ENCODE assay signal across 20 cellular contexts in the genomic region with DNA sequence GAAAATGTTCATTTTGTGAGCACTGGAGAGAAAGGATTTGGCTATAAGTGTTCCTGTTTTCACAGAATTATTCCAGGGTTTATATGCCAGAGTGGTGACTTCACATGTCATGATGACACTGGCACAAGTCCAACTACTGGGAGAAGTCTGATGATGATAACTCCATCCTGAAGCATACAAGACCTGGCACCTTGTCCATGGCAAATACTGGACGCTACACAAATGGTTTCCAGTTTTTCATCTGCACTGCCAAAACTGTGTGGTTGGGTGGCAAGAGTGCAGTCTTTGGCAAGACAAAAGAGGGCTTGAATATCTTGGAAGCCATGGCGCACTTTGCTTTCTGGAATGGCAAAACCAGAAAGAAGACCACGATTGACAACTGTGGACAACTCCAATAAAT.
DNase-seq lines count a peak whose midpoint lies in the region; ATAC-seq and TF ChIP-seq lines count a peak whose summit lies in the region.
"Had no signal": no experiment of that assay in that cellular context is flagged by ENCODE, and none has a peak within 500 bp of the region (broad histone marks: within the 10 kb centered on the region; RNA-seq: fewer than 3 reads in every experiment).

No MANE protein-coding gene starts in this region.

- H2BK12ac ChIP-seq in mesenchymal stem cell (ENCODE audit: low read length in 2 of 2): peak overlapping the region in 1 of 2 experiments; percentile 37

- no peaks in the 10 kb centered on the region for H3K27me3 Mint-ChIP-seq in T-cell
- H3K27me3 Mint-ChIP-seq: CD4-positive, CD25-positive, alpha-beta regulatory T cell; CD8-positive, alpha-beta memory T cell; IgD-negative memory B cell had no signal

- H3K27me3 ChIP-seq in mesenchymal stem cell (ENCODE audit: control insufficient read depth in 1 of 2, insufficient read depth in 1 of 2, low read length in 2 of 2) (no peaks in the 10 kb centered on the region), tibial artery (no peaks in the 10 kb centered on the region)
- H3K27me3 ChIP-seq: BE2C had no signal

- no peak overlapping the region for H3K4me3 Mint-ChIP-seq in T-cell
- H3K4me3 Mint-ChIP-seq: CD4-positive, CD25-positive, alpha-beta regulatory T cell; CD8-positive, alpha-beta memory T cell; GM23338; HFFc6; IgD-negative memory B cell had no signal

- H3K4me1 ChIP-seq in mesenchymal stem cell (ENCODE audit: control insufficient read depth, insufficient read depth, low read depth, low read length): no peaks in the 10 kb centered on the region
- peaks cover 0 to 19% (median 4%) of the 10 kb centered on the region in 4 donors for H3K4me1 ChIP-seq in tibial artery
- H3K4me1 ChIP-seq: BE2C had no signal

- CTCF ChIA-PET in HEK293T (lab: Yijun Ruan, JAX) (no interaction called here), T-cell (lab: Charles Lee) (no interaction called here)

- H4K8ac ChIP-seq in mesenchymal stem cell (ENCODE audit: low read length): no peak overlapping the region

- DNase-seq in EH (ENCODE audit: low read depth): peak; percentile 29
- peak; percentile 43 for DNase-seq in NCI-H446 treated with DMSO at 0.1 percent for 48 hours (lab: John Stamatoyannopoulos, UW)
- no peak for DNase-seq in mesenchymal stem cell
- DNase-seq in tibial artery: peak; percentile 22 to 64
- no peak for DNase-seq in SHP77 treated with DMSO at 0.1 percent for 48 hours (lab: John Stamatoyannopoulos, UW)
- DNase-seq in HEK293T (ENCODE audit: extremely low spot score): no peak
- DNase-seq in T-cell: no peak
- DNase-seq: BE2C; C1 segment of cervical spinal cord; CD4-positive, CD25-positive, alpha-beta regulatory T cell; CD8-positive, alpha-beta memory T cell; COR-L47; DMS 273 treated with DMSO at 0.1 percent for 48 hours; DMS53; DND-41; HCEC 1CT; HFFc6 had no signal

- H2BK120ac ChIP-seq in mesenchymal stem cell (ENCODE audit: low read depth, low read length): no peak overlapping the region

- no peaks in the 10 kb centered on the region for H3K79me1 ChIP-seq in mesenchymal stem cell (replicated peaks; ENCODE audit: low read length, poor library complexity, severe bottlenecking)

- no peak overlapping the region for H2AK5ac ChIP-seq in mesenchymal stem cell (ENCODE audit: low read length, severe bottlenecking)

- 100% methylated on average over 1 of the region's 3 CpGs for whole genome bisulfite sequencing in mesenchymal stem cell

- H3K9ac ChIP-seq in mesenchymal stem cell (ENCODE audit: low read length): no peak overlapping the region

- intact Hi-C loops in tibial artery (cut with DNase I; ENCODE audit: low total_unique reads): no loop called here

- H2BK5ac ChIP-seq in mesenchymal stem cell (ENCODE audit: low read depth, low read length, poor library complexity, severe bottlenecking): no peak overlapping the region

- H3K36me3 Mint-ChIP-seq in T-cell: no peaks in the 10 kb centered on the region
- H3K36me3 Mint-ChIP-seq: CD4-positive, CD25-positive, alpha-beta regulatory T cell; CD8-positive, alpha-beta memory T cell had no signal

- H3K23ac ChIP-seq in mesenchymal stem cell (ENCODE audit: low read length in 2 of 2): no peak overlapping the region

- no peak overlapping the region for H3K4me2 ChIP-seq in mesenchymal stem cell (ENCODE audit: low read length, poor library complexity, severe bottlenecking)
- H3K4me2 ChIP-seq: GM23338 had no signal

- no peak for TF ChIP-seq CTCF in tibial artery (IDR thresholded peaks at IDR 0.05)

- H3K9me3 Mint-ChIP-seq in T-cell: peaks cover 22 to 34% (median 26%) of the 10 kb centered on the region in 3 donors
- H3K9me3 Mint-ChIP-seq: HFFc6 had no signal

- ATAC-seq in T-cell (replicated peaks in 1 of 4): no peak
- ATAC-seq: GM23338 had no signal

- H3K27ac Mint-ChIP-seq in T-cell: no peak overlapping the region
- H3K27ac Mint-ChIP-seq: CD4-positive, CD25-positive, alpha-beta regulatory T cell; CD8-positive, alpha-beta memory T cell; GM23338; HFFc6 had no signal

- H2BK15ac ChIP-seq in mesenchymal stem cell (ENCODE audit: low read depth, poor library complexity, severe bottlenecking): no peak overlapping the region

- no peak overlapping the region for H3K14ac ChIP-seq in mesenchymal stem cell (ENCODE audit: low read length in 2 of 2)

- peak overlapping the region; percentile 2 to 54 for H3K18ac ChIP-seq in mesenchymal stem cell (ENCODE audit: low read depth in 1 of 2, low read length in 2 of 2)

- H4K91ac ChIP-seq in mesenchymal stem cell (ENCODE audit: low read length): peak overlapping the region; percentile 48

- H3K4me3 ChIP-seq in mesenchymal stem cell (ENCODE audit: insufficient read depth in 1 of 2, low read depth in 1 of 2, low read length in 2 of 2): no peak overlapping the region
- H3K4me3 ChIP-seq in tibial artery: no peak overlapping the region
- H3K4me3 ChIP-seq: GM23338 had no signal

- POLR2A ChIA-PET in HEK293T (lab: Yijun Ruan, JAX): no interaction called here
- POLR2A ChIA-PET in T-cell (lab: Charles Lee): no interaction called here

- no peak overlapping the region for H3K27ac ChIP-seq in mesenchymal stem cell (ENCODE audit: low read length, poor library complexity, severe bottlenecking)
- H3K27ac ChIP-seq in tibial artery: peak overlapping the region in 1 of 2 donors; percentile 15
- H3K27ac ChIP-seq: HL-60 had no signal

- no peak overlapping the region for H2AFZ ChIP-seq in mesenchymal stem cell (ENCODE audit: low read depth, low read length)
- H2AFZ ChIP-seq: GM23338 had no signal

- H3K36me3 ChIP-seq in mesenchymal stem cell (ENCODE audit: control insufficient read depth in 1 of 2, insufficient read depth in 2 of 2, low read depth in 1 of 2, low read length in 2 of 2) (no peaks in the 10 kb centered on the region), tibial artery (no peaks in the 10 kb centered on the region)
- H3K36me3 ChIP-seq: BE2C had no signal

- no peak overlapping the region for H3K4ac ChIP-seq in mesenchymal stem cell (ENCODE audit: low read depth in 1 of 2, low read length in 2 of 2)

- no peaks in the 10 kb centered on the region for H3K4me1 Mint-ChIP-seq in T-cell
- H3K4me1 Mint-ChIP-seq: CD4-positive, CD25-positive, alpha-beta regulatory T cell; CD8-positive, alpha-beta memory T cell; GM23338 had no signal

- no peaks in the 10 kb centered on the region for H3K9me3 ChIP-seq in mesenchymal stem cell (ENCODE audit: control insufficient read depth, low read length)
- H3K9me3 ChIP-seq in tibial artery: no peaks in the 10 kb centered on the region
- H3K9me3 ChIP-seq: BE2C had no signal

TF ChIP-seq in HEK293T, 16 proteins besides CTCF, POLR2A, EP300 and RAD21:
- TF ChIP-seq TARDBP (IDR thresholded peaks at IDR 0.05) (no peak), SUZ12 (IDR thresholded peaks at IDR 0.05) (no peak), CTBP1 (IDR thresholded peaks at IDR 0.05; ENCODE audit: borderline replicate concordance) (no peak)

Comparison
In these comparisons a context has a peak if more than half of its experiments do, and no peak if none do; other contexts are left out.
1. DNase-seq: peak in EH (single experiment), NCI-H446 treated with DMSO at 0.1 percent for 48 hours (single experiment) and tibial artery (2 of 2); none in mesenchymal stem cell (single experiment), SHP77 treated with DMSO at 0.1 percent for 48 hours (single experiment), HEK293T (single experiment) and T-cell (0 of 34).